Comparison of ENCODE assay signal across 1 cellular context in genomic region chr1:1069711-1070676, GRCh38.
TF ChIP-seq lines count a peak whose summit lies in the region.

No MANE protein-coding gene starts in this region.

TF ChIP-seq in GM12878, 131 proteins besides CTCF, POLR2A, EP300 and RAD21 (continues in another document):
- TF ChIP-seq IRF4 (IDR thresholded peaks at IDR 0.05; ENCODE audit: low read depth, low read length) (no peak), CREB1 (IDR thresholded peaks at IDR 0.05; ENCODE audit: low read depth) (peak; percentile 64), PRDM15 (CRISPR knock-in tag; IDR thresholded peaks at IDR 0.05) (no peak), SPI1 (IDR thresholded peaks at IDR 0.05; ENCODE audit: borderline replicate concordance, insufficient read depth, low read depth, low read length) (no peak), SIX5 (IDR thresholded peaks at IDR 0.05; ENCODE audit: low read depth, low read length, severe bottlenecking) (no peak), REST (IDR thresholded peaks at IDR 0.05; ENCODE audit: low read depth, low read length) (no peak), BACH1 (IDR thresholded peaks at IDR 0.05; ENCODE audit: borderline replicate concordance) (0 out of 2 replicates have a peak, but pooled peaks have one; percentile 15), ATF3 (IDR thresholded peaks at IDR 0.05; ENCODE audit: borderline replicate concordance, extremely low read depth, low read depth, low read length) (no peak), ASH2L (IDR thresholded peaks at IDR 0.05; ENCODE audit: borderline replicate concordance, low read depth) (no peak), NFIC (IDR thresholded peaks at IDR 0.05; ENCODE audit: low read depth, low read length) (no peak), ZNF24 (IDR thresholded peaks at IDR 0.05) (no peak), BMI1 (IDR thresholded peaks at IDR 0.05; ENCODE audit: borderline replicate concordance) (no peak), NKRF (conservative IDR thresholded peaks at IDR 0.05) (0 out of 2 replicates have a peak, but pooled peaks have one; percentile 2), LARP7 (IDR thresholded peaks at IDR 0.05) (no peak; the same call in 1 of the 2 replicates), RBBP5 (conservative IDR thresholded peaks at IDR 0.05) (no peak), BHLHE40 (IDR thresholded peaks at IDR 0.05; ENCODE audit: borderline replicate concordance in 1 of 2, low read depth in 2 of 2, low read length in 1 of 2) (peak; percentile 35 to 75; a peak in 3 of 4 replicates), NBN (IDR thresholded peaks at IDR 0.05) (no peak), SUZ12 (IDR thresholded peaks at IDR 0.05; ENCODE audit: unreplicated experiment) (no peak), CUX1 (IDR thresholded peaks at IDR 0.05; ENCODE audit: insufficient replicate concordance, low read depth, low read length) (no peak), RELB (IDR thresholded peaks at IDR 0.05; ENCODE audit: low read depth) (no peak), JUNB (IDR thresholded peaks at IDR 0.05) (no peak), FOS (IDR thresholded peaks at IDR 0.05; ENCODE audit: borderline replicate concordance, extremely low read depth, insufficient read length) (no peak), SMARCA5 (IDR thresholded peaks at IDR 0.05) (no peak), ZBTB11 (CRISPR knock-in tag; IDR thresholded peaks at IDR 0.05) (no peak), MAX (IDR thresholded peaks at IDR 0.05; ENCODE audit: low read depth, low read length) (no peak), YBX1 (IDR thresholded peaks at IDR 0.05) (no peak), SP1 (IDR thresholded peaks at IDR 0.05; ENCODE audit: low read depth, low read length) (no peak), SRF (IDR thresholded peaks at IDR 0.05; ENCODE audit: low read depth in 2 of 2, low read length in 2 of 2) (no peak), MEF2A (IDR thresholded peaks at IDR 0.05; ENCODE audit: insufficient read depth, low read depth, low read length) (no peak), PAX8 (IDR thresholded peaks at IDR 0.05) (no peak), POLR2AphosphoS2 (IDR thresholded peaks at IDR 0.05; ENCODE audit: low read depth, low read length) (no peak), PAX5 (IDR thresholded peaks at IDR 0.05; ENCODE audit: borderline replicate concordance, low read depth, low read length) (0 out of 2 replicates have a peak, but pooled peaks have one; percentile 35), IRF5 (IDR thresholded peaks at IDR 0.05; ENCODE audit: borderline replicate concordance) (no peak), SMAD1 (IDR thresholded peaks at IDR 0.05; ENCODE audit: low read depth, partially characterized antibody) (no peak), NFXL1 (IDR thresholded peaks at IDR 0.05; ENCODE audit: borderline replicate concordance) (no peak), HCFC1 (IDR thresholded peaks at IDR 0.05; ENCODE audit: low read length) (no peak), TARDBP (IDR thresholded peaks at IDR 0.05; ENCODE audit: borderline replicate concordance) (no peak)
